8 cellular contexts compared by ENCODE assay signal in the genomic region with DNA sequence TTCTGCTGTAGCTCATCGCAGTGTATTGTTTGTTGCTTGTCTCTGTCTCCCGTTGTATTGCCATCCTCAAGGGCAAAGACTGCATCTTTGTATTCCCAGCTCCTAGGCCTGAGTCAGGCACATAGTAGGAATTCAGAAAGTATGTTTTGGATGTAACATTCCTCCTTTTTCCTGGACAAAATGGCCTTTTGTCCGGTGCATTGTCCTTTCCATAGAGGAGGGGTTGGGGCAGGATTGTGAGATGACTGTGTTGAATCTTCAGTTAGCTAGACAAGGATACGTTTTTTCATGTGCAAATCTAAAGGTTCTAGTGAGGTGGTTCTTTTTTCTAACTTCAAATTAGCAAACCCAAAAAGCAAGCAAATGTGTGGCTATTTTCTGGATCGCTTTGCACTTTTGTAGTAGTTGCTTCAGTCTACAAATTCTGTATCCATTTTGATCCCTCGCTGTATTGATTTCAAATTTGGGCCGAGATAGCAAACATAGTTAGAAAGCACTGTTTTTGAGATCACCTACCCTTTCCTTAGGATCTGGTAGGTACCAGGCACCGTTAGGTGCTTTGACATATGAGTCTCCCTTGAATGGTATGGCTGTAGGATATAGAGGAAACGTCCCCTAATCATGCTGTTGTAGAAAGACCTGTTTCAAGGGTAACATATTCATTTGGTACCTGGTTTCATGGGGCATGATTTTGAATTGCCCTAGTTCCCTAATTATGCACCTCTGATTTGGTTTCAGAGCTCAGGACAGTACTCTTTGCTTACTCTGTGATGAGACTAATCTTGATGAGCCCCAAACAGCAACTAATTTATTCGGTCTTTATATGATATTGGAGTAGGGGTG. TPM values are rescaled to one million over a fixed set of nuclear protein-coding genes. Genes with fewer than 3 reads are reported as not detected.
DNase-seq lines count a peak whose midpoint lies in the region; ATAC-seq, FAIRE-seq and TF ChIP-seq lines count a peak whose summit lies in the region.

No MANE protein-coding gene starts in this region.

- H3K9me1 ChIP-seq in endothelial cell of umbilical vein (replicated peaks; ENCODE audit: control insufficient read depth, extremely low read depth, insufficient read depth, low read length) = no peaks in the 10 kb centered on the region

- CTCF ChIA-PET in endothelial cell of umbilical vein (lab: Charles Lee) = interaction anchor here (1.2 to 1.7 kb wide), 3 partner anchors 71 to 162 kb away, joined by 4 to 5 read pairs (median 4); no protein-coding TSS in a partner anchor
- CTCF ChIA-PET in HEK293T (lab: Yijun Ruan, JAX) = no interaction called here

- no peak for ATAC-seq in DND-41 (ENCODE audit: insufficient read depth, low read depth)

- H2AFZ ChIP-seq in DND-41 (ENCODE audit: low read depth, low read length) (peak overlapping the region; percentile 89; the same call in 1 of the 2 replicates), endothelial cell of umbilical vein (ENCODE audit: low read depth, low read length) (no peak overlapping the region), neuronal stem cell (ENCODE audit: low read length) (peak overlapping the region; percentile 88)

- no peak overlapping the region for H2BK5ac ChIP-seq in neuronal stem cell (ENCODE audit: low read length)

- H3K36me3 ChIP-seq in DND-41 (ENCODE audit: insufficient read depth, low read length) (peaks cover 38% of the 10 kb centered on the region), NT2/D1 (ENCODE audit: insufficient read depth, insufficient read length, low read length) (peaks cover 52% of the 10 kb centered on the region), endothelial cell of umbilical vein (ENCODE audit: control insufficient read depth in 2 of 2, extremely low read depth in 1 of 2, insufficient read depth in 2 of 2, low read length in 2 of 2) (peaks cover 2 to 6% of the 10 kb centered on the region in 2 experiments), neuronal stem cell (replicated peaks in 1 of 2; ENCODE audit: control insufficient read depth in 2 of 2, insufficient read depth in 2 of 2, low read length in 2 of 2) (peaks cover 2 to 42% of the 10 kb centered on the region in 2 donors)

- no peak overlapping the region for H2BK12ac ChIP-seq in neuronal stem cell (ENCODE audit: low read length)

- no peak overlapping the region for H3K18ac ChIP-seq in neuronal stem cell (ENCODE audit: low read length)

- H3K27ac ChIP-seq in DND-41 (ENCODE audit: low read length) (peak overlapping the region; percentile 79), endothelial cell of umbilical vein (ENCODE audit: insufficient read depth, low read depth, low read length) (peak overlapping the region; percentile 86), neuronal stem cell (replicated peaks; ENCODE audit: low read length) (no peak overlapping the region)

- peak overlapping the region; percentile 97 for H3K4me2 ChIP-seq in DND-41 (ENCODE audit: insufficient read depth, low read length)
- peak overlapping the region; percentile 92 for H3K4me2 ChIP-seq in endothelial cell of umbilical vein (ENCODE audit: insufficient read depth, low read length)
- H3K4me2 ChIP-seq in neuronal stem cell (ENCODE audit: insufficient read depth, low read length, poor library complexity, severe bottlenecking) = peak overlapping the region; percentile 63

- no peak overlapping the region for H4K91ac ChIP-seq in neuronal stem cell (ENCODE audit: low read depth, low read length, poor library complexity)

- no peak overlapping the region for H3K14ac ChIP-seq in neuronal stem cell (ENCODE audit: low read length)

- no peak overlapping the region for H2BK15ac ChIP-seq in neuronal stem cell (ENCODE audit: low read length)

- dilution Hi-C loops in endothelial cell of umbilical vein (cut with MboI; ENCODE audit: extremely low pct_ligation_motif_present, low sequenced_read_pairs) = no loop called here

- TF ChIP-seq CTCF in DND-41 (IDR thresholded peaks at IDR 0.05; ENCODE audit: borderline replicate concordance, extremely low read depth, low read length, poor library complexity, severe bottlenecking) = no peak
- TF ChIP-seq CTCF in endothelial cell of umbilical vein (IDR thresholded peaks at IDR 0.05; ENCODE audit: extremely low read depth in 1 of 2, insufficient read depth in 1 of 2, low read depth in 1 of 2, low read length in 2 of 2) = no peak

- TF ChIP-seq POLR2A in endothelial cell of umbilical vein (IDR thresholded peaks at IDR 0.05; ENCODE audit: low read depth, low read length) = no peak

- H3K4me1 ChIP-seq in DND-41 (ENCODE audit: insufficient read depth, low read length) (peaks cover 40% of the 10 kb centered on the region), NT2/D1 (ENCODE audit: insufficient read depth, insufficient read length) (no peaks in the 10 kb centered on the region), endothelial cell of umbilical vein (ENCODE audit: control insufficient read depth, extremely low read depth, insufficient read depth, low read length) (peaks cover 19% of the 10 kb centered on the region), neuronal stem cell (ENCODE audit: control insufficient read depth in 2 of 2, insufficient read depth in 1 of 2, low read depth in 1 of 2, low read length in 2 of 2) (peaks cover 4 to 6% of the 10 kb centered on the region in 2 donors)

- WGBS in neuronal stem cell (ENCODE audit: extremely low coverage in 2 of 2, insufficient read length in 2 of 2, insufficient replicate concordance in 1 of 2), 2 donors = no CpG with 5 or more reads among the region's 10 CpGs

- no peak overlapping the region for H3K4ac ChIP-seq in neuronal stem cell (ENCODE audit: low read length)

- no peak overlapping the region for H2BK120ac ChIP-seq in neuronal stem cell (ENCODE audit: low read depth, low read length)

- H3K4me3 ChIP-seq in DND-41 (ENCODE audit: low read depth in 1 of 2, low read length in 2 of 2) (peak overlapping the region; percentile 99), NT2/D1 (ENCODE audit: insufficient read length, low read depth) (peak overlapping the region; percentile 95), endothelial cell of umbilical vein (replicated peaks in 1 of 3; ENCODE audit: insufficient read depth in 1 of 3, low read depth in 1 of 3, low read length in 3 of 3) (peak overlapping the region; percentile 90 to 93 (median 92)), neuronal stem cell (ENCODE audit: low read length in 2 of 2) (peak overlapping the region; percentile 92 to 93)

- H3K9me3 ChIP-seq in DND-41 (ENCODE audit: insufficient read depth, low read length, severe bottlenecking) (no peaks in the 10 kb centered on the region), NT2/D1 (ENCODE audit: insufficient read depth, low read length) (0 out of 2 replicates have a peak, but pooled peaks cover 7% of the 10 kb centered on the region), endothelial cell of umbilical vein (replicated peaks; ENCODE audit: control insufficient read depth, insufficient read depth, low read length) (no peaks in the 10 kb centered on the region), neuronal stem cell (replicated peaks in 1 of 2; ENCODE audit: control insufficient read depth in 2 of 2, insufficient read depth in 1 of 2, low read depth in 1 of 2, low read length in 2 of 2) (peaks cover 0 to under 1% of the 10 kb centered on the region in 2 donors)

- no peak overlapping the region for H2AK5ac ChIP-seq in neuronal stem cell (ENCODE audit: low read depth, low read length)

- H3K9ac ChIP-seq in DND-41 (ENCODE audit: low read depth, low read length) (peak overlapping the region; percentile 92), NT2/D1 (ENCODE audit: insufficient read length, low read depth) (peak overlapping the region; percentile 97), endothelial cell of umbilical vein (replicated peaks; ENCODE audit: extremely low read depth, insufficient read depth, low read length) (peak overlapping the region; percentile 96), neuronal stem cell (ENCODE audit: low read depth, low read length, poor library complexity) (no peak overlapping the region)

- H3K27me3 ChIP-seq in DND-41 (ENCODE audit: insufficient read depth, low read length, poor library complexity) (no peaks in the 10 kb centered on the region), NT2/D1 (ENCODE audit: insufficient read depth, insufficient read length) (no peaks in the 10 kb centered on the region), endothelial cell of umbilical vein (ENCODE audit: control insufficient read depth in 2 of 2, insufficient read depth in 2 of 2, low read length in 2 of 2) (no peaks in the 10 kb centered on the region), neuronal stem cell (ENCODE audit: control insufficient read depth in 3 of 3, insufficient read depth in 3 of 3, low read depth in 1 of 3, low read length in 3 of 3) (no peaks in the 10 kb centered on the region)

- no peak overlapping the region for H4K8ac ChIP-seq in neuronal stem cell (ENCODE audit: low read depth, low read length)

- BruUV-seq in endothelial cell of umbilical vein (replicated peaks; lab: Mats Ljungman, UMichigan) = no TSS peak

- no peak overlapping the region for H3K23ac ChIP-seq in neuronal stem cell (ENCODE audit: low read depth, low read length, poor library complexity)

- POLR2A ChIA-PET in endothelial cell of umbilical vein (lab: Charles Lee) (interaction anchor here (1.9 kb wide), 1 partner anchor 106 kb away, joined by 10 read pairs; the partner anchor contains the start of gene FAM76A), HEK293T (lab: Yijun Ruan, JAX) (interaction anchor here (1.2 to 2.9 kb wide), 4 partner anchors 10 to 160 kb away, joined by 3 to 28 read pairs (median 14); partner anchors contain the start of genes IFI6 and STX12)

- H4K20me1 ChIP-seq in DND-41 (ENCODE audit: insufficient read depth, low read length) = peaks cover 20% of the 10 kb centered on the region; the same call in 1 of the 2 replicates
- no peaks in the 10 kb centered on the region for H4K20me1 ChIP-seq in endothelial cell of umbilical vein (replicated peaks; ENCODE audit: control insufficient read depth, extremely low read depth, insufficient read depth, low read length)

- DNase-seq in DND-41 = no peak
- DNase-seq in NT2/D1 (ENCODE audit: low read depth, low spot score) = no peak
- no peak for DNase-seq in endothelial cell of umbilical vein (ENCODE audit: low read depth, low spot score)
- DNase-seq in neuronal stem cell (ENCODE audit: low spot score) = no peak
- no peak for DNase-seq in HEK293T (ENCODE audit: extremely low spot score)
- DNase-seq in NCI-H1417 (lab: John Stamatoyannopoulos, UW) = no peak
- DNase-seq in islet precursor cell = no peak
- DNase-seq in DMS153 treated with DMSO at 0.1 percent for 48 hours (lab: John Stamatoyannopoulos, UW; ENCODE audit: unreplicated experiment) = no peak

- peaks cover 62% of the 10 kb centered on the region for H3K79me2 ChIP-seq in DND-41 (ENCODE audit: insufficient read depth, low read length)
- H3K79me2 ChIP-seq in endothelial cell of umbilical vein (ENCODE audit: control insufficient read depth, insufficient read depth, low read length) = peaks cover 58% of the 10 kb centered on the region

- intact Hi-C loops in endothelial cell of umbilical vein (cut with micrococcal nuclease) = loop anchor here (2.0 kb wide), 2 partner anchors 43 to 159 kb away; partner anchors contain the start of gene IFI6

- peaks cover 3% of the 10 kb centered on the region for H3K79me1 ChIP-seq in neuronal stem cell (ENCODE audit: low read depth, low read length)

- no peak for FAIRE-seq in endothelial cell of umbilical vein (lab: Jason Lieb, UNC)

RNA-seq across cellular contexts. Expression of gene PPP1R8, which starts 1.2 kb away (rescaled TPM):
- 45.4 and 48.5 TPM in 2 replicates for total RNA-seq in endothelial cell of umbilical vein
- 32.3 and 39.0 TPM in 2 replicates for polyA plus RNA-seq in endothelial cell of umbilical vein
- 49.5 and 53.8 TPM in 2 replicates for polyA plus RNA-seq in endothelial cell of umbilical vein (2011; cell fraction: cytosol; rRNA removed)
- polyA plus RNA-seq in endothelial cell of umbilical vein (2011; cell fraction: nucleus; rRNA removed) = 33.7 and 33.9 TPM in 2 replicates
- 32.9 and 42.2 TPM in 2 replicates for polyA plus RNA-seq in endothelial cell of umbilical vein (2012)
- 61.8 and 62.6 TPM in 2 replicates for polyA minus RNA-seq in endothelial cell of umbilical vein
- polyA minus RNA-seq in endothelial cell of umbilical vein (2011; cell fraction: cytosol; rRNA and poly(A)+ RNA removed) = 36.2 TPM
- 15.6 and 17.7 TPM in 2 replicates for polyA minus RNA-seq in endothelial cell of umbilical vein (2011; cell fraction: nucleus; rRNA and poly(A)+ RNA removed)
- polyA plus RNA-seq in neuronal stem cell (2013, experiment 1 of 2) = 48.8 TPM
- 47.3 TPM for polyA plus RNA-seq in neuronal stem cell (2013, experiment 2 of 2)

RNA-seq across cellular contexts. Expression of gene THEMIS2, which starts 40.6 kb away (rescaled TPM):
- total RNA-seq in endothelial cell of umbilical vein = 6.3 and 11.1 TPM in 2 replicates
- polyA plus RNA-seq in endothelial cell of umbilical vein = 15.3 and 15.7 TPM in 2 replicates
- 12.6 and 12.9 TPM in 2 replicates for polyA plus RNA-seq in endothelial cell of umbilical vein (2011; cell fraction: cytosol; rRNA removed)
- polyA plus RNA-seq in endothelial cell of umbilical vein (2011; cell fraction: nucleus; rRNA removed) = 10.0 and 12.8 TPM in 2 replicates
- 13.2 and 16.8 TPM in 2 replicates for polyA plus RNA-seq in endothelial cell of umbilical vein (2012)
- polyA minus RNA-seq in endothelial cell of umbilical vein = 6.4 and 8.6 TPM in 2 replicates
- polyA minus RNA-seq in endothelial cell of umbilical vein (2011; cell fraction: cytosol; rRNA and poly(A)+ RNA removed) = not detected
- 3.4 and 4.3 TPM in 2 replicates for polyA minus RNA-seq in endothelial cell of umbilical vein (2011; cell fraction: nucleus; rRNA and poly(A)+ RNA removed)
- 3.3 TPM for polyA plus RNA-seq in neuronal stem cell (2013, experiment 1 of 2)
- polyA plus RNA-seq in neuronal stem cell (2013, experiment 2 of 2) = 3.7 TPM

RNA-seq across cellular contexts. Expression of gene STX12, which starts 58.8 kb away (rescaled TPM):
- total RNA-seq in endothelial cell of umbilical vein = 83.8 and 90.3 TPM in 2 replicates
- polyA plus RNA-seq in endothelial cell of umbilical vein = 26.1 and 28.7 TPM in 2 replicates
- polyA plus RNA-seq in endothelial cell of umbilical vein (2011; cell fraction: cytosol; rRNA removed) = 26.7 and 30.0 TPM in 2 replicates
- polyA plus RNA-seq in endothelial cell of umbilical vein (2011; cell fraction: nucleus; rRNA removed) = 75.1 and 101 TPM in 2 replicates
- polyA plus RNA-seq in endothelial cell of umbilical vein (2012) = 42.1 and 55.6 TPM in 2 replicates
- polyA minus RNA-seq in endothelial cell of umbilical vein = 37.5 and 39.0 TPM in 2 replicates
- 3.5 TPM for polyA minus RNA-seq in endothelial cell of umbilical vein (2011; cell fraction: cytosol; rRNA and poly(A)+ RNA removed)
- polyA minus RNA-seq in endothelial cell of umbilical vein (2011; cell fraction: nucleus; rRNA and poly(A)+ RNA removed) = 49.3 and 68.0 TPM in 2 replicates
- polyA plus RNA-seq in neuronal stem cell (2013, experiment 1 of 2) = 15.9 TPM
- polyA plus RNA-seq in neuronal stem cell (2013, experiment 2 of 2) = 15.7 TPM
